Comparison of ENCODE assay signal across 18 cellular contexts in genomic region chr14:65117795-65118746, GRCh38. TPM values are rescaled to one million over a fixed set of nuclear protein-coding genes. Genes with fewer than 3 reads are reported as not detected.
A peak's percentile ranks its signal among the peaks of the same experiment; 100 is the strongest.
DNase-seq lines count a peak whose midpoint lies in the region; ATAC-seq, FAIRE-seq and TF ChIP-seq lines count a peak whose summit lies in the region.
"Had no signal": no experiment of that assay in that cellular context is flagged by ENCODE, and none has a peak within 500 bp of the region (broad histone marks: within the 10 kb centered on the region; RNA-seq: fewer than 3 reads in every experiment).

No MANE protein-coding gene starts in this region.

- intact Hi-C loops in heart left ventricle (cut with DNase I) (no loop called here), sciatic nerve (cut with DNase I) (no loop called here), transverse colon (cut with DNase I; ENCODE audit: low total_unique reads) (no loop called here)

- no peak overlapping the region for H3K4me3 ChIP-seq in heart left ventricle
- no peak overlapping the region for H3K4me3 ChIP-seq in transverse colon
- H3K4me3 ChIP-seq: MG63 had no signal

- H3K27ac ChIP-seq in C4-2B (peak overlapping the region; percentile 57), heart left ventricle (peak overlapping the region in 2 of 12 donors; percentile 12 to 39), transverse colon (no peak overlapping the region)

- H3K4me1 ChIP-seq in heart left ventricle (peaks cover 0 to 8% (median 0%) of the 10 kb centered on the region in 12 donors), transverse colon (no peaks in the 10 kb centered on the region)

- H3K27me3 ChIP-seq in heart left ventricle = no peaks in the 10 kb centered on the region
- H3K27me3 ChIP-seq in transverse colon = no peaks in the 10 kb centered on the region
- H3K27me3 ChIP-seq: MG63 had no signal

- DNase-seq in GM18507 (ENCODE audit: extremely low spot score, insufficient read length, low read depth) (no peak), heart left ventricle (no peak), sciatic nerve (ENCODE audit: low spot score) (no peak), GOT3 (lab: John Stamatoyannopoulos, UW) (no peak), GM13977 (ENCODE audit: low spot score) (no peak), transverse colon (no peak)
- DNase-seq: activated naive CD8-positive, alpha-beta T cell treated with anti-CD3 and anti-CD28 coated beads, Interleukin-2, amount 50 U/mL, for 24 hours; COR-L47; HCEC 1CT; mesenchymal stem cell; MG63; natural killer cell; NCI-H146; stimulated activated CD4-positive, alpha-beta T cell treated with anti-CD3 and anti-CD28 coated beads, Interleukin-12 subunit alpha, Interleukin-12 subunit beta, amount 100 ng/mL, for 4 hours; stimulated activated CD8-positive, alpha-beta memory T cell treated with anti-CD3 and anti-CD28 coated beads, Interleukin-4, amount 100 ng/mL, for 48 hours had no signal

- ATAC-seq in heart left ventricle = peak; percentile 45 to 69 (median 60)
- ATAC-seq in sciatic nerve = peak; percentile 17
- ATAC-seq in GM18505 (IDR thresholded peaks at IDR 0.05; ENCODE audit: unreplicated experiment) = no peak
- ATAC-seq: activated naive CD8-positive, alpha-beta T cell treated with anti-CD3 and anti-CD28 coated beads, Interleukin-2, amount 50 U/mL, for 24 hours had no signal

- H3K9me3 ChIP-seq in heart left ventricle (peaks cover 0 to 9% (median 0%) of the 10 kb centered on the region in 12 donors), transverse colon (no peaks in the 10 kb centered on the region)
- H3K9me3 ChIP-seq: MG63 had no signal

- TF ChIP-seq POLR2A in heart left ventricle (IDR thresholded peaks at IDR 0.05) = no peak
- no peak for TF ChIP-seq POLR2A in GM18505 (IDR thresholded peaks at IDR 0.05; ENCODE audit: borderline replicate concordance, extremely low read depth, insufficient read depth, insufficient read length)
- no peak for TF ChIP-seq POLR2A in transverse colon (IDR thresholded peaks at IDR 0.05)

- TF ChIP-seq CTCF in C4-2B (conservative IDR thresholded peaks at IDR 0.05) (no peak), heart left ventricle (IDR thresholded peaks at IDR 0.05) (no peak), GM13977 (IDR thresholded peaks at IDR 0.05; ENCODE audit: extremely low read depth, insufficient read depth, missing control alignments) (no peak), transverse colon (IDR thresholded peaks at IDR 0.05) (no peak)

- no peak for TF ChIP-seq EP300 in transverse colon (IDR thresholded peaks at IDR 0.05; ENCODE audit: low read depth)

- in situ Hi-C loops in GM13977 (cut with MboI; ENCODE audit: low pct_unique_long_range_greater_than_20kb, low sequenced_read_pairs, unreplicated experiment) = no loop called here
- in situ Hi-C loops in transverse colon (cut with MboI; ENCODE audit: low pct_ligation_motif_present in 1 of 4, low pct_unique_long_range_greater_than_20kb in 1 of 4, low sequenced_read_pairs in 3 of 4) = no loop called here

- H3K36me3 ChIP-seq in heart left ventricle (no peaks in the 10 kb centered on the region), transverse colon (no peaks in the 10 kb centered on the region)
- H3K36me3 ChIP-seq: MG63 had no signal

- FAIRE-seq in GM18507 (lab: Jason Lieb, UNC) = peak; percentile 33
- FAIRE-seq: G401.6 had no signal

- WGBS in heart left ventricle, 4 donors = 68 to 73% (median 70%) methylated on average over 15 of the region's 15 CpGs
- WGBS in transverse colon (ENCODE audit: low coverage in 1 of 2), 2 donors = 71 to 72% methylated on average over 8 to 15 of the region's 15 CpGs

RNA-seq across cellular contexts. Expression of gene MAX, which starts 15.8 kb away (rescaled TPM):
- total RNA-seq in heart left ventricle (100 to 1,000 TPM in 1 of 9 donors, 10 to 100 TPM in 8; 42.3 to 102 (median 79.5) TPM), sciatic nerve (131 TPM), transverse colon (100 to 1,000 TPM in 1 of 4 donors, 10 to 100 TPM in 3; 35.8 to 139 (median 87.0) TPM)
- polyA plus RNA-seq in heart left ventricle = 10 to 100 TPM; 42.3 to 60.5 TPM
